In the genomic region with DNA sequence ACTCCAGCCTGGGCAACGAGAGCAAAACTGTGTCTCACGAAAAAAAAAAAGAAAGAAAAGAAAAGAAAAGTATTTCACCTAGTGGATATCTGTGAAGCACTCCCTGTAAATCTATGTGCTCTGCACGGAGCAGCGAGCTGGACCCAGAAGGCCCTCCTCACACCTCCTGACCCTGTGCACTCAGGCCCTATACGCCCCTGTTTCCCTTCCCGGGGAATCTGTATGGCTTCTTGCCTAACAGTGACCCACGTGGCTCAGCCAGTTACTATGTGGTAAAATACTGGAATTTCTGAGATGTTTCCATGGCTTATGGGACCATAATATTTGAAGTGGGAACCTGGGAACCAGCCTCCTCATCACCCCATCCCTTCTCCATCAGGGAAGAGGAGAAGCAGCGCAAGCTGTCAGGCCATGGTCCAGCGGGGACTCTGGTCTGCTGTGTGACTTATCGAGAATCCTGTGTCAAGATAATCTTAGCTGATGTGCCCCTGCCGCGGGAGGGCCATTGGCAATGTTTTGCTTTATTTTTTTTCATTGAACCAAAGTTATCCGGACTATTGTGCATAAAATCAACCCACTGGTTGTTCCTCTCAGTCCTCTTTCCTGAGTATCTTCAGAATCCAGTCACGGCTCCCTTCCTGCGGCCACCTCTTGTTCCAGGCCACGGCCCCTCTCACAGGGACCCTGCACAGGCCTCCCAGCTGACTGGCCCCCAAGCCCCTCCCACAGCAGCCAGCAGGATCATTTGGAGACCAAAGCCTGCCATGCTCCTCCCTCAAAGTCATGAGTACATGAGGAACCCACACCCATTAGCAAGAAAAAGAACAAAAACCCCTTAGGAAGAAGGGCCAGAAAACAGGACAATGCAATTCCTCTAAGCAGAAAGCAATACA, we compare ENCODE assay signal across 21 cellular contexts. TPM values are rescaled to one million over a fixed set of nuclear protein-coding genes. Genes with fewer than 3 reads are reported as not detected.
"Had no signal": no experiment of that assay in that cellular context is flagged by ENCODE, and none has a peak within 500 bp of the region (broad histone marks: within the 10 kb centered on the region; RNA-seq: fewer than 3 reads in every experiment).

No MANE protein-coding gene starts in this region.

- DNase-seq: activated CD4-positive, alpha-beta T cell treated with anti-CD3 and anti-CD28 coated beads for 1 hour; activated CD4-positive, alpha-beta T cell treated with anti-CD3 and anti-CD28 coated beads, Interleukin-2, amount 50 U/mL, for 1 hour; activated CD8-positive, alpha-beta T cell treated with anti-CD3 and anti-CD28 coated beads, Interleukin-2, amount 10 ng/mL, durations not matched to agents 7 days and 5 days; dorsolateral prefrontal cortex; effector memory CD8-positive, alpha-beta T cell; gastrocnemius medialis; hippocampal formation; kidney glomerular epithelial cell; left ventricle myocardium superior; ovary; spleen; stimulated activated CD4-positive, alpha-beta T cell treated with anti-CD3 and anti-CD28 coated beads, Interleukin-4, amount 100 ng/mL, for 24 hours; stimulated activated naive CD8-positive, alpha-beta T cell treated with anti-CD3 and anti-CD28 coated beads, Interleukin-15, Interleukin-2, amounts not matched to agents 100 U/mL and 50 U/mL, for 24 hours; substantia nigra; T-helper 1 cell; tibial artery had no signal

- H3K27ac Mint-ChIP-seq: activated CD8-positive, alpha-beta T cell treated with anti-CD3 and anti-CD28 coated beads, Interleukin-2, amount 10 ng/mL, durations not matched to agents 7 days and 5 days; activated naive CD4-positive, alpha-beta T cell treated with anti-CD3 and anti-CD28 coated beads, Interleukin-2, amount 50 U/mL, for 72 hours; effector memory CD8-positive, alpha-beta T cell; memory B cell had no signal

- H3K4me3 Mint-ChIP-seq: activated CD8-positive, alpha-beta T cell treated with anti-CD3 and anti-CD28 coated beads, Interleukin-2, amount 10 ng/mL, durations not matched to agents 7 days and 5 days; central memory CD8-positive, alpha-beta T cell; effector memory CD8-positive, alpha-beta T cell; memory B cell had no signal

- H3K9me3 Mint-ChIP-seq: activated naive CD4-positive, alpha-beta T cell treated with anti-CD3 and anti-CD28 coated beads, Interleukin-2, amount 50 U/mL, for 72 hours; central memory CD8-positive, alpha-beta T cell; effector memory CD8-positive, alpha-beta T cell; memory B cell had no signal

- H3K27ac ChIP-seq: dorsolateral prefrontal cortex, gastrocnemius medialis, ovary, prostate gland, spleen, tibial artery had no signal

- H3K4me3 ChIP-seq: dorsolateral prefrontal cortex, gastrocnemius medialis, ovary, prostate gland, spleen, tibial artery had no signal

- H3K9me3 ChIP-seq: gastrocnemius medialis, ovary, prostate gland, spleen, tibial artery had no signal

- H3K4me1 ChIP-seq: gastrocnemius medialis, spleen had no signal

- H3K36me3 Mint-ChIP-seq: activated naive CD4-positive, alpha-beta T cell treated with anti-CD3 and anti-CD28 coated beads, Interleukin-2, amount 50 U/mL, for 72 hours; memory B cell had no signal

- H3K36me3 ChIP-seq: gastrocnemius medialis, ovary, prostate gland, spleen, tibial artery had no signal

- H3K4me1 Mint-ChIP-seq: central memory CD8-positive, alpha-beta T cell; memory B cell had no signal

- H3K27me3 ChIP-seq: gastrocnemius medialis, ovary, spleen had no signal

RNA-seq across cellular contexts. Expression of gene SDC1, which starts 30.6 kb away (rescaled TPM):
- total RNA-seq: activated CD8-positive, alpha-beta T cell treated with anti-CD3 and anti-CD28 coated beads, Interleukin-2, amount 10 ng/mL, durations not matched to agents 7 days and 5 days; mononuclear cell had no signal
